ENCODE assay signal across 11 cellular contexts in genomic region chr14:68945585-68946289, GRCh38. TPM values are rescaled to one million over a fixed set of nuclear protein-coding genes. Genes with fewer than 3 reads are reported as not detected.
A peak's percentile ranks its signal among the peaks of the same experiment; 100 is the strongest.
DNase-seq lines count a peak whose midpoint lies in the region; ATAC-seq and TF ChIP-seq lines count a peak whose summit lies in the region.
"Had no signal": no experiment of that assay in that cellular context is flagged by ENCODE, and none has a peak within 500 bp of the region (broad histone marks: within the 10 kb centered on the region; RNA-seq: fewer than 3 reads in every experiment).

No MANE protein-coding gene starts in this region.

- intact Hi-C loops in tibial artery (cut with DNase I; ENCODE audit: low total_unique reads): no loop called here

- no peaks in the 10 kb centered on the region for H3K9me3 ChIP-seq in tibial artery

- peak; percentile 66 for DNase-seq in activated CD8-positive, alpha-beta memory T cell treated with anti-CD3 and anti-CD28 coated beads, Interleukin-2, amount 50 U/mL, for 48 hours
- DNase-seq in activated CD8-positive, alpha-beta memory T cell treated with anti-CD3 and anti-CD28 coated beads for 24 hours: no peak
- peak; percentile 56 for DNase-seq in activated naive CD8-positive, alpha-beta T cell treated with anti-CD3 and anti-CD28 coated beads for 36 hours
- DNase-seq in mesothelial cell of epicardium (ENCODE audit: low spot score in 2 of 2, unreplicated experiment in 2 of 2) (no peak), tibial artery (no peak), COR-L47 (lab: John Stamatoyannopoulos, UW) (no peak)

- H3K4me3 Mint-ChIP-seq in activated naive CD8-positive, alpha-beta T cell treated with anti-CD3 and anti-CD28 coated beads for 36 hours: peak overlapping the region; percentile 8
- no peak overlapping the region for H3K4me3 Mint-ChIP-seq in mesothelial cell of epicardium
- H3K4me3 Mint-ChIP-seq: memory B cell had no signal

- H3K9me3 Mint-ChIP-seq in activated naive CD8-positive, alpha-beta T cell treated with anti-CD3 and anti-CD28 coated beads for 36 hours: no peaks in the 10 kb centered on the region
- H3K9me3 Mint-ChIP-seq in mesothelial cell of epicardium: no peaks in the 10 kb centered on the region
- H3K9me3 Mint-ChIP-seq: memory B cell had no signal

- peak overlapping the region; percentile 97 to 100 for H3K27ac ChIP-seq in tibial artery
- H3K27ac ChIP-seq: C4-2B, SK-N-MC had no signal

- H3K4me1 Mint-ChIP-seq in activated naive CD8-positive, alpha-beta T cell treated with anti-CD3 and anti-CD28 coated beads for 36 hours: peaks cover 87% of the 10 kb centered on the region
- peaks cover 49% of the 10 kb centered on the region for H3K4me1 Mint-ChIP-seq in mesothelial cell of epicardium

- H3K4me3 ChIP-seq in tibial artery: no peak overlapping the region
- H3K4me3 ChIP-seq: SK-N-MC had no signal

- TF ChIP-seq CTCF in mesothelial cell of epicardium (IDR thresholded peaks at IDR 0.05; ENCODE audit: unreplicated experiment) (no peak), tibial artery (IDR thresholded peaks at IDR 0.05) (no peak)

- H3K36me3 ChIP-seq in tibial artery: no peaks in the 10 kb centered on the region

- no peak for ATAC-seq in HG03432 (IDR thresholded peaks at IDR 0.05; ENCODE audit: unreplicated experiment)
- no peak for ATAC-seq in HG02852 (IDR thresholded peaks at IDR 0.05; ENCODE audit: unreplicated experiment)

- no peaks in the 10 kb centered on the region for H3K27me3 ChIP-seq in tibial artery

- H3K4me1 ChIP-seq in tibial artery: peaks cover 24 to 100% (median 96%) of the 10 kb centered on the region in 4 donors

- peak overlapping the region; percentile 87 for H3K27ac Mint-ChIP-seq in activated naive CD8-positive, alpha-beta T cell treated with anti-CD3 and anti-CD28 coated beads for 36 hours
- H3K27ac Mint-ChIP-seq in mesothelial cell of epicardium: peak overlapping the region; percentile 12
- H3K27ac Mint-ChIP-seq: memory B cell had no signal

- peaks cover 12% of the 10 kb centered on the region for H3K36me3 Mint-ChIP-seq in activated naive CD8-positive, alpha-beta T cell treated with anti-CD3 and anti-CD28 coated beads for 36 hours
- no peaks in the 10 kb centered on the region for H3K36me3 Mint-ChIP-seq in mesothelial cell of epicardium
- H3K36me3 Mint-ChIP-seq: memory B cell had no signal

- no peaks in the 10 kb centered on the region for H3K27me3 Mint-ChIP-seq in activated naive CD8-positive, alpha-beta T cell treated with anti-CD3 and anti-CD28 coated beads for 36 hours
- H3K27me3 Mint-ChIP-seq in mesothelial cell of epicardium (ENCODE audit: low read depth): no peaks in the 10 kb centered on the region

RNA-seq across cellular contexts. Expression of gene ACTN1, which starts 33.4 kb away (rescaled TPM):
- 100 to 1,000 TPM; 171 to 177 TPM for total RNA-seq in activated naive CD8-positive, alpha-beta T cell treated with anti-CD3 and anti-CD28 coated beads for 36 hours
- 155 to 166 TPM (median 163 TPM) in 3 replicates for total RNA-seq in mesothelial cell of epicardium

Comparison
In these comparisons a context has a peak if more than half of its experiments do, and no peak if none do; other contexts are left out.
1. DNase-seq: peak in activated CD8-positive, alpha-beta memory T cell treated with anti-CD3 and anti-CD28 coated beads, Interleukin-2, amount 50 U/mL, for 48 hours (single experiment) and activated naive CD8-positive, alpha-beta T cell treated with anti-CD3 and anti-CD28 coated beads for 36 hours (single experiment); none in activated CD8-positive, alpha-beta memory T cell treated with anti-CD3 and anti-CD28 coated beads for 24 hours (single experiment), mesothelial cell of epicardium (0 of 2), tibial artery (0 of 2) and COR-L47 (single experiment).